Comparison of ENCODE assay signal across 19 cellular contexts in genomic region chr2:166665991-166666940, GRCh38.
DNase-seq lines count a peak whose midpoint lies in the region; ATAC-seq and TF ChIP-seq lines count a peak whose summit lies in the region.
"Had no signal": no experiment of that assay in that cellular context is flagged by ENCODE, and none has a peak within 500 bp of the region (broad histone marks: within the 10 kb centered on the region; RNA-seq: fewer than 3 reads in every experiment).

No MANE protein-coding gene starts in this region.

- H3K27ac ChIP-seq in AG04450 (ENCODE audit: low read depth, low read length) (no peak overlapping the region), IMR-90 (ENCODE audit: insufficient read depth, low read length) (no peak overlapping the region), gastroesophageal sphincter (no peak overlapping the region)
- H3K27ac ChIP-seq: body of pancreas, coronary artery, left ventricle myocardium inferior had no signal

- H3K23ac ChIP-seq in IMR-90 (ENCODE audit: low read depth, low read length) = no peak overlapping the region

- no peak overlapping the region for H4K8ac ChIP-seq in IMR-90 (ENCODE audit: low read depth in 2 of 2, low read length in 2 of 2)

- H3K36me3 ChIP-seq in IMR-90 (ENCODE audit: control insufficient read depth, insufficient read depth, low read length) = no peaks in the 10 kb centered on the region
- no peaks in the 10 kb centered on the region for H3K36me3 ChIP-seq in gastroesophageal sphincter
- H3K36me3 ChIP-seq: left ventricle myocardium inferior had no signal

- no peaks in the 10 kb centered on the region for H3K9me3 ChIP-seq in AG04450 (ENCODE audit: control insufficient read depth, insufficient read depth, low read length)
- H3K9me3 ChIP-seq in IMR-90 (ENCODE audit: control insufficient read depth, insufficient read depth, low read length) = no peaks in the 10 kb centered on the region
- no peaks in the 10 kb centered on the region for H3K9me3 ChIP-seq in gastroesophageal sphincter
- H3K9me3 ChIP-seq: body of pancreas had no signal

- TF ChIP-seq POLR2A in IMR-90 (IDR thresholded peaks at IDR 0.05; ENCODE audit: low read depth, low read length) = no peak
- TF ChIP-seq POLR2A in gastroesophageal sphincter (IDR thresholded peaks at IDR 0.05) = no peak

- no peak overlapping the region for H3K4ac ChIP-seq in IMR-90 (ENCODE audit: low read depth, low read length)

- no peak overlapping the region for H2AK5ac ChIP-seq in IMR-90 (ENCODE audit: low read depth, low read length)

- no peak overlapping the region for H2AFZ ChIP-seq in IMR-90 (replicated peaks; ENCODE audit: low read length, poor library complexity)

- DNase-seq in AG04450 (ENCODE audit: low read depth, low spot score) (peak; percentile 65), IMR-90 (peak; percentile 89), astrocyte of the cerebellum (ENCODE audit: low read depth) (peak; percentile 86), glomerular visceral epithelial cell (ENCODE audit: extremely low spot score) (peak; percentile 48), amygdala (lab: John Stamatoyannopoulos, UW) (no peak), inferior parietal cortex (ENCODE audit: extremely low spot score) (no peak)
- DNase-seq: ACHN; activated gamma-delta T cell treated with Interleukin-2 at 50 U/mL for 16 hours; body of pancreas; CD4-positive, alpha-beta memory T cell; Karpas-422; left ventricle myocardium inferior; NCI-H1092 treated with DMSO at 0.1 percent for 48 hours; NCI-H526 treated with DMSO at 0.1 percent for 48 hours; stimulated activated CD4-positive, alpha-beta T cell treated with anti-CD3 and anti-CD28 coated beads, Interleukin-12 subunit alpha, Interleukin-12 subunit beta, amount 100 ng/mL, for 4 hours; T-helper 1 cell had no signal

- no peak overlapping the region for H2BK5ac ChIP-seq in IMR-90 (ENCODE audit: low read depth, low read length, poor library complexity, severe bottlenecking)

- dilution Hi-C loops in IMR-90 (cut with HindIII; ENCODE audit: low sequenced_read_pairs, unreplicated experiment) = no loop called here

- no peak overlapping the region; the same call in 1 of the 2 replicates for H4K5ac ChIP-seq in IMR-90 (ENCODE audit: low read depth, low read length)

- H4K20me1 ChIP-seq in IMR-90 (ENCODE audit: insufficient read depth, low read length) = no peaks in the 10 kb centered on the region

- in situ Hi-C loops in IMR-90 (cut with MboI; ENCODE audit: low sequenced_read_pairs) (no loop called here), astrocyte of the cerebellum (cut with HindIII; ENCODE audit: low sequenced_read_pairs) (no loop called here)

- H3K14ac ChIP-seq in IMR-90 (replicated peaks; ENCODE audit: low read depth, low read length) = no peak overlapping the region

- no peaks in the 10 kb centered on the region for H3K79me1 ChIP-seq in IMR-90 (ENCODE audit: low read depth in 1 of 2, low read length in 2 of 2)

- no peak overlapping the region for H2AK9ac ChIP-seq in IMR-90 (replicated peaks; ENCODE audit: low read depth, low read length, poor library complexity)

- CTCF ChIA-PET in AG04450 (lab: Charles Lee) (interaction anchor here (0.7 kb wide), 1 partner anchor 11 kb away, joined by 3 read pairs; no protein-coding TSS in a partner anchor), IMR-90 (lab: Yijun Ruan, JAX) (interaction anchor here (1.4 kb wide), 1 partner anchor 127 kb away, joined by 7 read pairs; no protein-coding TSS in a partner anchor)

- no TSS peak for BruUV-seq in IMR-90 (replicated peaks; lab: Mats Ljungman, UMichigan)

- no peaks in the 10 kb centered on the region for H3K9me1 ChIP-seq in IMR-90 (ENCODE audit: insufficient read depth, low read length)

- peak overlapping the region; percentile 66 for H3K4me2 ChIP-seq in IMR-90 (ENCODE audit: low read depth, low read length)

- H2BK120ac ChIP-seq in IMR-90 (ENCODE audit: low read depth, low read length) = no peak overlapping the region

- WGBS in IMR-90 (ENCODE audit: extremely low coverage in 2 of 2, insufficient read length in 1 of 2), 2 experiments = no CpG with 5 or more reads among the region's 2 CpGs
- 37 to 100% methylated on average over 1 to 2 of the region's 2 CpGs for WGBS in gastroesophageal sphincter (ENCODE audit: low coverage in 1 of 2), 2 donors

- peak overlapping the region; percentile 23; the same call in 1 of the 2 replicates for H3K18ac ChIP-seq in IMR-90 (ENCODE audit: low read depth, low read length)

- H3K9ac ChIP-seq in IMR-90 (ENCODE audit: low read depth, low read length) = no peak overlapping the region

- peaks cover 4% of the 10 kb centered on the region for H3K4me1 ChIP-seq in IMR-90 (ENCODE audit: control insufficient read depth, insufficient read depth, low read length)
- no peaks in the 10 kb centered on the region for H3K4me1 ChIP-seq in gastroesophageal sphincter
- H3K4me1 ChIP-seq: body of pancreas had no signal

- no peak overlapping the region for H3K4me3 ChIP-seq in AG04450 (ENCODE audit: low read depth, low read length)
- H3K4me3 ChIP-seq in IMR-90 (ENCODE audit: insufficient read depth, low read depth, low read length) = no peak overlapping the region
- H3K4me3 ChIP-seq in astrocyte of the cerebellum (ENCODE audit: low read depth, low read length) = no peak overlapping the region
- no peak overlapping the region for H3K4me3 ChIP-seq in gastroesophageal sphincter
- H3K4me3 ChIP-seq: body of pancreas, coronary artery, left ventricle myocardium inferior had no signal

- 0 out of 2 replicates have a peak overlapping the region, but pooled peaks have one; percentile 17 for H2BK20ac ChIP-seq in IMR-90 (ENCODE audit: low read depth, low read length)

- no peak overlapping the region for H4K91ac ChIP-seq in IMR-90 (ENCODE audit: insufficient read depth, low read depth, low read length)

- intact Hi-C loops in IMR-90 (cut with micrococcal nuclease) = no loop called here

- TF ChIP-seq RAD21 in IMR-90 (IDR thresholded peaks at IDR 0.05; ENCODE audit: low read length) = no peak

- H3K27me3 ChIP-seq in AG04450 (ENCODE audit: control insufficient read depth, insufficient read depth, low read length) = no peaks in the 10 kb centered on the region
- H3K27me3 ChIP-seq in IMR-90 (ENCODE audit: control insufficient read depth, insufficient read depth, low read length) = no peaks in the 10 kb centered on the region
- H3K27me3 ChIP-seq in gastroesophageal sphincter = no peaks in the 10 kb centered on the region
- H3K27me3 ChIP-seq: body of pancreas had no signal

- H3K56ac ChIP-seq in IMR-90 (ENCODE audit: extremely low read depth, insufficient read depth, low read length) = no peak overlapping the region

- ATAC-seq in IMR-90 (ENCODE audit: low read depth) (peak; percentile 90), gastroesophageal sphincter (no peak), GM18520 (IDR thresholded peaks at IDR 0.05; ENCODE audit: unreplicated experiment) (no peak)
- ATAC-seq: body of pancreas had no signal

- POLR2A ChIA-PET in AG04450 (lab: Yijun Ruan, JAX) (no interaction called here), IMR-90 (lab: Charles Lee; ENCODE audit: unreplicated experiment) (no interaction called here)

- no peak for TF ChIP-seq EP300 in gastroesophageal sphincter (IDR thresholded peaks at IDR 0.05)

- TF ChIP-seq CTCF in AG04450 (IDR thresholded peaks at IDR 0.05; ENCODE audit: low read depth, low read length) (no peak), IMR-90 (conservative IDR thresholded peaks at IDR 0.05; ENCODE audit: low read depth, low read length) (no peak), astrocyte of the cerebellum (IDR thresholded peaks at IDR 0.05; ENCODE audit: low read depth, low read length, missing control alignments) (no peak), gastroesophageal sphincter (IDR thresholded peaks at IDR 0.05) (no peak)

- H2BK15ac ChIP-seq in IMR-90 (ENCODE audit: low read depth, low read length) = no peak overlapping the region

TF ChIP-seq in IMR-90, 13 proteins besides CTCF, POLR2A, EP300 and RAD21:
- TF ChIP-seq CHD1 (IDR thresholded peaks at IDR 0.05; ENCODE audit: low read depth, low read length) = no peak
- TF ChIP-seq RFX5 (IDR thresholded peaks at IDR 0.05; ENCODE audit: low read depth, low read length) = no peak
- TF ChIP-seq MAZ (IDR thresholded peaks at IDR 0.05; ENCODE audit: borderline replicate concordance, low read depth, low read length) = no peak
- no peak for TF ChIP-seq USF2 (IDR thresholded peaks at IDR 0.05; ENCODE audit: low read depth, low read length)
- TF ChIP-seq RCOR1 (IDR thresholded peaks at IDR 0.05; ENCODE audit: insufficient replicate concordance, low read length) = no peak
- no peak for TF ChIP-seq MAFK (IDR thresholded peaks at IDR 0.05; ENCODE audit: low read depth, low read length)
- no peak for TF ChIP-seq CEBPB (IDR thresholded peaks at IDR 0.05; ENCODE audit: low read depth, low read length)
- no peak for TF ChIP-seq FOS (IDR thresholded peaks at IDR 0.05; ENCODE audit: low read depth, low read length)
- TF ChIP-seq NFE2L2 (IDR thresholded peaks at IDR 0.05; ENCODE audit: low read depth, low read length) = no peak
- no peak for TF ChIP-seq ELK1 (IDR thresholded peaks at IDR 0.05; ENCODE audit: borderline replicate concordance, low read depth, low read length)
- no peak for TF ChIP-seq SMC3 (IDR thresholded peaks at IDR 0.05; ENCODE audit: low read depth, low read length)
- TF ChIP-seq BHLHE40 (IDR thresholded peaks at IDR 0.05; ENCODE audit: low read depth, low read length) = no peak
- no peak for TF ChIP-seq MXI1 (IDR thresholded peaks at IDR 0.05; ENCODE audit: borderline replicate concordance, low read depth, low read length)

Comparison
In these comparisons a context has a peak if more than half of its experiments do, and no peak if none do; other contexts are left out.
1. DNase-seq: peak in AG04450 (single experiment), IMR-90 (single experiment), astrocyte of the cerebellum (single experiment) and glomerular visceral epithelial cell (single experiment); none in amygdala (0 of 56) and inferior parietal cortex (single experiment).